In the genomic region with DNA sequence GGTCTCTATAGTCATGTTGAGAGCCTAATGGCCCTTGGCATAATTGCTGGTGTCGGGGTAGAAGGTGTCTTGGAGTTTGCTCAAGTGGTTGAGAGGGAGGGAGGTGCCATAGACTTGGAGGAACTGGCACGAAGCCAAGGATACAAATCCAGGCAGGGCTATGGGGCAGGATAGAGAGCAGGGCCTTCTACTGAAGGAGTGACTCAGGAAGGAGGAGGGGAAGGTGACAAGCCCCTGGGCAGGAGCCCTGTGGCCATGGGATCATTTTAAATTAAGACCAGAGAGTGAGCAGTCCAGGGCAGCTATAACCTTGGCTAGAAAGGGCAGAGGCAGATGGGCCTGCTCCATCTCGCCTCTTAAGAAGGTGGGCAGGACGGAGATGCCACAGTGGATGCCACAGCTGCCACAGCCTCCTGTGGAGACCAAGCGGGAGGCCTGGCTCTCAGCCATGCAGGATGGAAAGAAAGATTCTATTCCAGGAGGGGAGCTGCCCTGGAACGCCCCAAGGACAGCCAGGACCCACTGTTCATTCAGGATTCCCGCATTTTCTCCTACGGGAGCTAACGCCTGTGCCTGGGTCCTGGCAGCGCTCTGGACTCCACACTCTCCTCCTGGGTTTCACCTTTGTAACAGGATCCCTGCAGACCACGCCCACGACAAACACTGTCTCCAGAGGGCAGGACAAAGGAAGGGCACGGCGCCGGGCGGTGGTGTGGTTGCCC, we compare ENCODE assay signal across 7 cellular contexts.
DNase-seq lines count a peak whose midpoint lies in the region; ATAC-seq, FAIRE-seq and TF ChIP-seq lines count a peak whose summit lies in the region.
"Not testable (repeated sequence)": the region's sequence is repeated elsewhere in the genome, so short reads cannot be mapped to it uniquely, and the experiment has no call there.

No MANE protein-coding gene starts in this region.

- intact Hi-C loops in HCT116 (cut with micrococcal nuclease); colonic mucosa (cut with DNase I); cardiac septum (cut with DNase I); right lobe of liver (cut with DNase I): not testable (repeated sequence)

- CTCF ChIA-PET in HCT116 (lab: Charles Lee), result not testable (repeated sequence)

- TF ChIP-seq CTCF in C4-2B (conservative IDR thresholded peaks at IDR 0.05); HCT116 (IDR thresholded peaks at IDR 0.05 in 2 of 3, conservative IDR thresholded peaks at IDR 0.05 in 1 of 3; ENCODE audit: borderline replicate concordance in 1 of 3, insufficient read depth in 1 of 3, low read depth in 2 of 3, low read length in 2 of 3); RWPE2 (IDR thresholded peaks at IDR 0.05; ENCODE audit: poor library complexity, severe bottlenecking); colonic mucosa (IDR thresholded peaks at IDR 0.05); right lobe of liver (IDR thresholded peaks at IDR 0.05): not testable (repeated sequence)

- H3K27me3 ChIP-seq in HCT116 (ENCODE audit: insufficient read depth, low read length); RWPE2 (ENCODE audit: insufficient read depth, poor library complexity, severe bottlenecking); colonic mucosa; right lobe of liver; small intestine (ENCODE audit: control insufficient read depth in 2 of 2, insufficient read depth in 2 of 2, low read length in 2 of 2): not testable (repeated sequence)

- TF ChIP-seq RAD21 in HCT116 (IDR thresholded peaks at IDR 0.05; ENCODE audit: low read depth), result not testable (repeated sequence)

- ATAC-seq in HCT116 (peak; percentile 58), RWPE2 (ENCODE audit: low read depth) (peak; percentile 35; the same call in 1 of the 3 replicates), right lobe of liver (peak; percentile 97 to 99 (median 99))

- H2AFZ ChIP-seq in HCT116 (ENCODE audit: low read depth, low read length, poor library complexity, severe bottlenecking), result not testable (repeated sequence)

- not testable (repeated sequence) for DNase-seq in HCT116 (ENCODE audit: low read depth, low spot score); RWPE2 (ENCODE audit: low spot score)
- peak; percentile 64 for DNase-seq in colonic mucosa
- peak; percentile 72 for DNase-seq in cardiac septum (ENCODE audit: low spot score)
- DNase-seq in right lobe of liver, result peak; percentile 64 to 73 (median 72)
- peak; percentile 56 for DNase-seq in small intestine

- not testable (repeated sequence) for H3K9me3 ChIP-seq in HCT116 (ENCODE audit: control insufficient read depth in 1 of 2, insufficient read depth in 1 of 2, low read depth in 1 of 2, low read length in 2 of 2); RWPE2 (ENCODE audit: severe bottlenecking); colonic mucosa; right lobe of liver; small intestine (ENCODE audit: control insufficient read depth, low read depth)

- not testable (repeated sequence) for H3K36me3 ChIP-seq in HCT116 (ENCODE audit: control insufficient read depth in 1 of 2, insufficient read depth in 2 of 2, low read length in 2 of 2); RWPE2 (ENCODE audit: low read depth); colonic mucosa; right lobe of liver; small intestine (ENCODE audit: control insufficient read depth in 2 of 2, insufficient read depth in 2 of 2, low read length in 2 of 2)

- not testable (repeated sequence) for H3K9me2 ChIP-seq in HCT116 (ENCODE audit: insufficient read depth)

- BruUV-seq in HCT116 (replicated peaks; lab: Mats Ljungman, UMichigan), result not testable (repeated sequence)

- POLR2A ChIA-PET in HCT116 (lab: Charles Lee), result not testable (repeated sequence)

- not testable (repeated sequence) for H3K4me3 ChIP-seq in HCT116 (replicated peaks in 1 of 2; ENCODE audit: low read depth in 1 of 2, low read length in 2 of 2); RWPE2 (ENCODE audit: severe bottlenecking); colonic mucosa; right lobe of liver; small intestine (ENCODE audit: low read depth in 1 of 2, low read length in 2 of 2)

- not testable (repeated sequence) for H3K4me2 ChIP-seq in HCT116 (ENCODE audit: low read length)

- H3K79me2 ChIP-seq in HCT116 (ENCODE audit: insufficient read depth, low read length), result not testable (repeated sequence)

- WGBS in right lobe of liver (ENCODE audit: insufficient coverage, low coverage, low lambda C conversion rate, missing lambda C conversion rate), result 22% methylated on average over 3 of the region's 16 CpGs
- WGBS in small intestine, 3 donors, result 36 to 66% (median 52%) methylated on average over 9 to 11 of the region's 16 CpGs

- H3K4me1 ChIP-seq in HCT116 (ENCODE audit: control insufficient read depth in 1 of 2, insufficient read depth in 2 of 2, low read length in 2 of 2); RWPE2 (ENCODE audit: insufficient read depth, poor library complexity, severe bottlenecking); colonic mucosa; right lobe of liver; small intestine (ENCODE audit: control insufficient read depth in 2 of 2, insufficient read depth in 1 of 2, low read depth in 1 of 2, low read length in 1 of 2): not testable (repeated sequence)

- H3K27ac ChIP-seq in C4-2B, result peak overlapping the region; percentile 54
- not testable (repeated sequence) for H3K27ac ChIP-seq in HCT116 (ENCODE audit: low read depth, low read length); RWPE2 (ENCODE audit: poor library complexity, severe bottlenecking); colonic mucosa; right lobe of liver; small intestine (ENCODE audit: low read depth in 1 of 2, low read length in 1 of 2)

- FAIRE-seq in small intestine (lab: Jason Lieb, UNC), result not testable (repeated sequence)

- RAD21 ChIA-PET in HCT116 (lab: Charles Lee; ENCODE audit: low non-redundant PET in 1 of 2, low total read pairs in 2 of 2, uncharacterized antibody in 2 of 2, unreplicated experiment in 2 of 2), result not testable (repeated sequence)

- not testable (repeated sequence) for H4K20me1 ChIP-seq in HCT116 (ENCODE audit: insufficient read depth)

- not testable (repeated sequence) for H3K9ac ChIP-seq in HCT116 (ENCODE audit: low read length); colonic mucosa (ENCODE audit: low read depth in 2 of 2, low read length in 2 of 2)

- TF ChIP-seq POLR2A in HCT116 (IDR thresholded peaks at IDR 0.05; ENCODE audit: borderline replicate concordance, extremely low read depth, insufficient read depth, insufficient read length); right lobe of liver (IDR thresholded peaks at IDR 0.05): not testable (repeated sequence)

Comparison
In these comparisons a context has a peak if more than half of its experiments do, and no peak if none do; other contexts are left out.
1. ATAC-seq: peak in every context shown above with its lines; median percentile 99 in right lobe of liver; 58 in HCT116; 35 in RWPE2.